In the genomic region with DNA sequence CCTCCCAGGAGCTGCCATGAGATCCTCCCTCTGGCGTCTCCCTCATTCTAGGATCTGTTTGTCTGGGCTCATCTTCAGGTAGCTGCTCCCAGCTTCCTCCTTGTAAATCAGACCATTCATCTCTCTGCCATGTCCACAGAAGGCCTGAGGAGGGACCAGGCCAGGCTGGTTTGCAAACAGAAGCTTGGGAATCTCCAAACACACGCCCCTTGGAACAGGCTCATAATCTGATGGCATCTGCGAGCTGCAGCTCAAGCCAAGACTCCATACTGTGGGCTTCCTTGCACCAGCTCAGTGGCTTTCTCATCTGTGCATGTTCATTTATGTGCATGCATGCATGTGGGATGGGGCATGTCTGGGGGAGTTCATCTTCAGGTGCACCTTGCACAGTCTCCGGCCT, we compare ENCODE assay signal across 27 cellular contexts.
"Had no signal": no experiment of that assay in that cellular context is flagged by ENCODE, and none has a peak within 500 bp of the region (broad histone marks: within the 10 kb centered on the region; RNA-seq: fewer than 3 reads in every experiment).

No MANE protein-coding gene starts in this region.

- H3K9me2 ChIP-seq: SK-N-SH had no signal

- H3K4me2 ChIP-seq: SK-N-SH had no signal

- H3K4me3 ChIP-seq: ascending aorta, body of pancreas, SJCRH30 had no signal

- H3K27ac ChIP-seq: ascending aorta, body of pancreas, SJCRH30 had no signal

- H3K36me3 ChIP-seq: ascending aorta, SJCRH30 had no signal

- H3K27me3 ChIP-seq: ascending aorta, body of pancreas, SJCRH30 had no signal

- H3K9me3 ChIP-seq: ascending aorta, body of pancreas, SJCRH30, SK-N-SH had no signal

- ATAC-seq: activated CD8-positive, alpha-beta memory T cell treated with anti-CD3 and anti-CD28 coated beads, Interleukin-2, amount 10 ng/mL, durations not matched to agents 7 days and 5 days; activated naive CD4-positive, alpha-beta T cell treated with anti-CD3 and anti-CD28 coated beads, Interleukin-2, amount 50 U/mL, for 72 hours; activated naive CD8-positive, alpha-beta T cell treated with anti-CD3 and anti-CD28 coated beads, Interleukin-2, amount 50 U/mL, for 24 hours; body of pancreas; Panc1 had no signal

- H3K9ac ChIP-seq: SK-N-SH had no signal

- DNase-seq: activated B cell treated with CpG ODN at 0.5 μM for 24 hours; activated CD4-positive, alpha-beta T cell treated with anti-CD3 and anti-CD28 coated beads for 1 hour; activated CD4-positive, alpha-beta T cell treated with anti-CD3 and anti-CD28 coated beads, Interleukin-2, amount 10 ng/mL, durations not matched to agents 24 days and 14 days; activated CD4-positive, alpha-beta T cell treated with anti-CD3 and anti-CD28 coated beads, Interleukin-2, amount 50 U/mL, for 48 hours; activated CD8-positive, alpha-beta memory T cell treated with anti-CD3 and anti-CD28 coated beads, Interleukin-2, amount 10 ng/mL, durations not matched to agents 7 days and 5 days; activated effector memory CD4-positive, alpha-beta T cell treated with Interleukin-2 at 50 U/mL for 16 hours; activated naive CD4-positive, alpha-beta T cell; activated naive CD8-positive, alpha-beta T cell treated with anti-CD3 and anti-CD28 coated beads, Interleukin-2, amount 50 U/mL, for 24 hours; activated T-cell treated with anti-CD3 and anti-CD28 coated beads, Interleukin-2, amount 50 U/mL, for 24 hours; amniotic stem cell; body of pancreas; central memory CD4-positive, alpha-beta T cell; KBM-7; NCI-H1048; NCI-H187 treated with DMSO at 0.1 percent for 48 hours; NCI-H2107; NCI-H2171 treated with DMSO at 0.1 percent for 48 hours; NK-92 treated with Interleukin-12 subunit alpha and Interleukin-12 subunit beta, amount 100 ng/mL, for 24 hours; OCI-M1; Right ventricle myocardium superior; RPMI8226; SJCRH30; SK-N-SH; SW 1271 had no signal
